In genomic region chr20:13458860-13459451, GRCh38 we compare ENCODE assay signal across 8 cellular contexts.
A peak's percentile ranks its signal among the peaks of the same experiment; 100 is the strongest.
DNase-seq lines count a peak whose midpoint lies in the region; ATAC-seq lines count a peak whose summit lies in the region.

No MANE protein-coding gene starts in this region.

- DNase-seq in D341Med (ENCODE audit: low spot score) = peak; percentile 68
- peak; percentile 32 to 43 for DNase-seq in NCI-H446 (lab: John Stamatoyannopoulos, UW)
- peak; percentile 61 for DNase-seq in dermis blood vessel endothelial cell
- DNase-seq in naive B cell = peak; percentile 0
- DNase-seq in UCSD-AML1 (lab: John Stamatoyannopoulos, UW; ENCODE audit: unreplicated experiment) = no peak
- no peak for DNase-seq in stimulated activated CD4-positive, alpha-beta T cell treated with anti-CD3 and anti-CD28 coated beads, Interleukin-2, amount 100 ng/mL, for 48 hours

- peaks cover 2 to 4% of the 10 kb centered on the region in 2 donors for H3K36me3 Mint-ChIP-seq in naive B cell

- H3K9me3 Mint-ChIP-seq in naive B cell = no peaks in the 10 kb centered on the region

- H3K4me1 Mint-ChIP-seq in naive B cell = no peaks in the 10 kb centered on the region

- no peaks in the 10 kb centered on the region for H3K27me3 Mint-ChIP-seq in naive B cell

- no peak overlapping the region for H3K27ac Mint-ChIP-seq in naive B cell

- ATAC-seq in GM19025 (IDR thresholded peaks at IDR 0.05; ENCODE audit: low read depth, unreplicated experiment) (peak; percentile 78), HG03095 (IDR thresholded peaks at IDR 0.05; ENCODE audit: unreplicated experiment) (peak; percentile 93), naive B cell (ENCODE audit: low read depth in 2 of 2) (peak in 1 of 2 donors; percentile 39)

- no peak overlapping the region for H3K4me3 Mint-ChIP-seq in naive B cell

Comparison
In these comparisons a context has a peak if more than half of its experiments do, and no peak if none do; other contexts are left out.
1. DNase-seq: peak in D341Med (single experiment), NCI-H446 (2 of 2), dermis blood vessel endothelial cell (single experiment) and naive B cell (single experiment); none in UCSD-AML1 (single experiment) and stimulated activated CD4-positive, alpha-beta T cell treated with anti-CD3 and anti-CD28 coated beads, Interleukin-2, amount 100 ng/mL, for 48 hours (0 of 2).